In genomic region chr7:95470452-95470851, GRCh38 we compare ENCODE assay signal across 8 cellular contexts. TPM values are rescaled to one million over a fixed set of nuclear protein-coding genes. Genes with fewer than 3 reads are reported as not detected.
DNase-seq lines count a peak whose midpoint lies in the region; ATAC-seq and TF ChIP-seq lines count a peak whose summit lies in the region.

No MANE protein-coding gene starts in this region.

- in situ Hi-C loops in transverse colon (cut with MboI; ENCODE audit: low pct_ligation_motif_present in 1 of 4, low pct_unique_long_range_greater_than_20kb in 1 of 4, low sequenced_read_pairs in 3 of 4), result no loop called here

- WGBS in transverse colon (ENCODE audit: low coverage in 1 of 2), 2 donors, result 17 to 40% methylated on average over 1 to 3 of the region's 3 CpGs

- no peak overlapping the region for H3K27ac Mint-ChIP-seq in stimulated activated effector memory CD8-positive, alpha-beta T cell treated with anti-CD3 and anti-CD28 coated beads, Interleukin-12 subunit alpha, Interleukin-12 subunit beta, amount 100 ng/mL, for 72 hours

- no peaks in the 10 kb centered on the region for H3K9me3 Mint-ChIP-seq in stimulated activated effector memory CD8-positive, alpha-beta T cell treated with anti-CD3 and anti-CD28 coated beads, Interleukin-12 subunit alpha, Interleukin-12 subunit beta, amount 100 ng/mL, for 72 hours

- ATAC-seq in GM19452 (IDR thresholded peaks at IDR 0.05; ENCODE audit: unreplicated experiment) (peak; percentile 99), HG03378 (IDR thresholded peaks at IDR 0.05; ENCODE audit: unreplicated experiment) (peak; percentile 97)
- no peak for ATAC-seq in stimulated activated effector memory CD8-positive, alpha-beta T cell treated with anti-CD3 and anti-CD28 coated beads, Interleukin-12 subunit alpha, Interleukin-12 subunit beta, amount 100 ng/mL, for 72 hours

- no peaks in the 10 kb centered on the region for H3K36me3 ChIP-seq in transverse colon

- DNase-seq in COLO668 (lab: John Stamatoyannopoulos, UW; ENCODE audit: unreplicated experiment) (peak; percentile 55), NCI-H748 (lab: John Stamatoyannopoulos, UW; ENCODE audit: unreplicated experiment) (peak; percentile 92), epithelial cell of esophagus (ENCODE audit: low read depth) (peak; percentile 72), transverse colon (peak; percentile 10), cerebellar nuclear complex (lab: John Stamatoyannopoulos, UW) (no peak)
- DNase-seq in stimulated activated effector memory CD8-positive, alpha-beta T cell treated with anti-CD3 and anti-CD28 coated beads, Interleukin-12 subunit alpha, Interleukin-12 subunit beta, amount 100 ng/mL, for 72 hours (ENCODE audit: low spot score in 2 of 2), result no peak

- no peak overlapping the region for H3K27ac ChIP-seq in transverse colon

- no peak for TF ChIP-seq EP300 in transverse colon (IDR thresholded peaks at IDR 0.05; ENCODE audit: low read depth)

- no peak for TF ChIP-seq CTCF in epithelial cell of esophagus (IDR thresholded peaks at IDR 0.05; ENCODE audit: insufficient read depth, low read depth, low read length, missing control alignments)
- TF ChIP-seq CTCF in transverse colon (IDR thresholded peaks at IDR 0.05), result no peak

- no peaks in the 10 kb centered on the region for H3K36me3 Mint-ChIP-seq in stimulated activated effector memory CD8-positive, alpha-beta T cell treated with anti-CD3 and anti-CD28 coated beads, Interleukin-12 subunit alpha, Interleukin-12 subunit beta, amount 100 ng/mL, for 72 hours

- no peak overlapping the region for H3K4me3 ChIP-seq in epithelial cell of esophagus (ENCODE audit: low read length)
- H3K4me3 ChIP-seq in transverse colon, result no peak overlapping the region

- H3K4me1 Mint-ChIP-seq in stimulated activated effector memory CD8-positive, alpha-beta T cell treated with anti-CD3 and anti-CD28 coated beads, Interleukin-12 subunit alpha, Interleukin-12 subunit beta, amount 100 ng/mL, for 72 hours, result no peaks in the 10 kb centered on the region

- TF ChIP-seq POLR2A in transverse colon (IDR thresholded peaks at IDR 0.05), result no peak

- H3K27me3 ChIP-seq in transverse colon, result no peaks in the 10 kb centered on the region

- H3K4me1 ChIP-seq in transverse colon, result peaks cover 0 to 5% (median 0%) of the 10 kb centered on the region in 4 donors

- H3K4me3 Mint-ChIP-seq in stimulated activated effector memory CD8-positive, alpha-beta T cell treated with anti-CD3 and anti-CD28 coated beads, Interleukin-12 subunit alpha, Interleukin-12 subunit beta, amount 100 ng/mL, for 72 hours, result no peak overlapping the region

- intact Hi-C loops in transverse colon (cut with DNase I; ENCODE audit: low total_unique reads), result no loop called here

- no peaks in the 10 kb centered on the region for H3K9me3 ChIP-seq in transverse colon

RNA-seq across cellular contexts. Expression of gene ASB4, which starts 15.3 kb away (rescaled TPM):
- total RNA-seq in transverse colon, result not detected

RNA-seq across cellular contexts. Expression of gene PON2, which starts 35.6 kb away (rescaled TPM):
- total RNA-seq in transverse colon, result 100 to 1,000 TPM; 120 to 299 (median 188) TPM

Comparison
In these comparisons a context has a peak if more than half of its experiments do, and no peak if none do; other contexts are left out.
1. DNase-seq: peak in COLO668 (single experiment), NCI-H748 (single experiment), epithelial cell of esophagus (single experiment) and transverse colon (single experiment); none in stimulated activated effector memory CD8-positive, alpha-beta T cell treated with anti-CD3 and anti-CD28 coated beads, Interleukin-12 subunit alpha, Interleukin-12 subunit beta, amount 100 ng/mL, for 72 hours (0 of 2) and cerebellar nuclear complex (0 of 2).